ENCODE assay signal across 1 cellular context in the genomic region with DNA sequence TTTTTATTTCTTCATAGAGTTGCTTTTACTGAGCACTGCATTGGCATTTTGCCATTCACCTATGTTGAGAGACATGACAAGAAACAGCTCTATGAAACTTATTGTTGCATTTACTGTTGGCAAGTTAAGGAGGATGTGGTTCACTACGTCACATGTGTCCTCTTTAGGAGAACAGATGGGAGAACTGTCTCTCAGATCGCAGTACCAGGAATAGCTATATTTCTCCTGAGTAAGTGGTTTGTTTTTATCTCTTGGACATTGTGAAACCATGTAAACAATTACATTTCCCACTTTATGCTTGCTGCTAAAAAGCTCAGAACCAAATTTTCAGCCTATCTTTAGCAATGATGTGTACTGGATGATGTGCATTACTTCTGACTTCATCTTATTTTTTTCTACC.
TF ChIP-seq lines count a peak whose summit lies in the region.

No MANE protein-coding gene starts in this region.

TF ChIP-seq in HepG2, 621 proteins besides CTCF, POLR2A, EP300 and RAD21:
- TF ChIP-seq, protein P1, sequence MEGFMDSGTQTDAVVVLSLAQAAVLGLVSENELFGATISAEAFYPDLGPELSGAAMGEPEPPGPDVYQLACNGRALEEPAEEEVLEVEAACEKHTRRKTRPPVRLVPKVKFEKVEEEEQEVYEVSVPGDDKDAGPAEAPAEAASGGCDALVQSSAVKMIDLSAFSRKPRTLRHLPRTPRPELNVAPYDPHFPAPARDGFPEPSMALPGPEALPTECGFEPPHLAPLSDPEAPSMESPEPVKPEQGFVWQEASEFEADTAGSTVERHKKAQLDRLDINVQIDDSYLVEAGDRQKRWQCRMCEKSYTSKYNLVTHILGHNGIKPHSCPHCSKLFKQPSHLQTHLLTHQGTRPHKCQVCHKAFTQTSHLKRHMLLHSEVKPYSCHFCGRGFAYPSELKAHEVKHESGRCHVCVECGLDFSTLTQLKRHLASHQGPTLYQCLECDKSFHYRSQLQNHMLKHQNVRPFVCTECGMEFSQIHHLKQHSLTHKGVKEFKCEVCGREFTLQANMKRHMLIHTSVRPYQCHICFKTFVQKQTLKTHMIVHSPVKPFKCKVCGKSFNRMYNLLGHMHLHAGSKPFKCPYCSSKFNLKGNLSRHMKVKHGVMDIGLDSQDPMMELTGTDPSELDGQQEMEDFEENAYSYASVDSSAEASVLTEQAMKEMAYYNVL (CRISPR knock-in tag; IDR thresholded peaks at IDR 0.05; ENCODE audit: borderline replicate concordance), result no peak
- no peak for TF ChIP-seq ZNF496 (CRISPR knock-in tag; IDR thresholded peaks at IDR 0.05; ENCODE audit: insufficient replicate concordance)
- TF ChIP-seq ELF4 (CRISPR knock-in tag; IDR thresholded peaks at IDR 0.05; ENCODE audit: borderline replicate concordance), result no peak
- TF ChIP-seq, protein P2, sequence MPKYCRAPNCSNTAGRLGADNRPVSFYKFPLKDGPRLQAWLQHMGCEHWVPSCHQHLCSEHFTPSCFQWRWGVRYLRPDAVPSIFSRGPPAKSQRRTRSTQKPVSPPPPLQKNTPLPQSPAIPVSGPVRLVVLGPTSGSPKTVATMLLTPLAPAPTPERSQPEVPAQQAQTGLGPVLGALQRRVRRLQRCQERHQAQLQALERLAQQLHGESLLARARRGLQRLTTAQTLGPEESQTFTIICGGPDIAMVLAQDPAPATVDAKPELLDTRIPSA (CRISPR knock-in tag; IDR thresholded peaks at IDR 0.05; ENCODE audit: borderline replicate concordance), result no peak
- TF ChIP-seq MBNL3 (CRISPR knock-in tag; conservative IDR thresholded peaks at IDR 0.05), result no peak
- TF ChIP-seq YEATS4 (CRISPR knock-in tag; IDR thresholded peaks at IDR 0.05; ENCODE audit: borderline replicate concordance), result no peak
- TF ChIP-seq, protein P3, sequence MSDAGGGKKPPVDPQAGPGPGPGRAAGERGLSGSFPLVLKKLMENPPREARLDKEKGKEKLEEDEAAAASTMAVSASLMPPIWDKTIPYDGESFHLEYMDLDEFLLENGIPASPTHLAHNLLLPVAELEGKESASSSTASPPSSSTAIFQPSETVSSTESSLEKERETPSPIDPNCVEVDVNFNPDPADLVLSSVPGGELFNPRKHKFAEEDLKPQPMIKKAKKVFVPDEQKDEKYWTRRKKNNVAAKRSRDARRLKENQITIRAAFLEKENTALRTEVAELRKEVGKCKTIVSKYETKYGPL (CRISPR knock-in tag; IDR thresholded peaks at IDR 0.05), result no peak
- TF ChIP-seq, protein P4, sequence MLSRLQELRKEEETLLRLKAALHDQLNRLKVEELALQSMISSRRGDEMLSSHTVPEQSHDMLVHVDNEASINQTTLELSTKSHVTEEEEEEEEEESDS (CRISPR knock-in tag; IDR thresholded peaks at IDR 0.05; ENCODE audit: borderline replicate concordance), result no peak
- TF ChIP-seq, protein P5, sequence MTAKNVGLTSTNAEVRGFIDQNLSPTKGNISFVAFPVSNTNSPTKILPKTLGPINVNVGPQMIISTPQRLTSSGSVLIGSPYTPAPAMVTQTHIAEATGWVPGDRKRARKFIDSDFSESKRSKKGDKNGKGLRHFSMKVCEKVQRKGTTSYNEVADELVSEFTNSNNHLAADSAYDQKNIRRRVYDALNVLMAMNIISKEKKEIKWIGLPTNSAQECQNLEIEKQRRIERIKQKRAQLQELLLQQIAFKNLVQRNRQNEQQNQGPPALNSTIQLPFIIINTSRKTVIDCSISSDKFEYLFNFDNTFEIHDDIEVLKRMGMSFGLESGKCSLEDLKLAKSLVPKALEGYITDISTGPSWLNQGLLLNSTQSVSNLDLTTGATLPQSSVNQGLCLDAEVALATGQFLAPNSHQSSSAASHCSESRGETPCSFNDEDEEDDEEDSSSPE (CRISPR knock-in tag; IDR thresholded peaks at IDR 0.05), result no peak
- TF ChIP-seq, protein P6, sequence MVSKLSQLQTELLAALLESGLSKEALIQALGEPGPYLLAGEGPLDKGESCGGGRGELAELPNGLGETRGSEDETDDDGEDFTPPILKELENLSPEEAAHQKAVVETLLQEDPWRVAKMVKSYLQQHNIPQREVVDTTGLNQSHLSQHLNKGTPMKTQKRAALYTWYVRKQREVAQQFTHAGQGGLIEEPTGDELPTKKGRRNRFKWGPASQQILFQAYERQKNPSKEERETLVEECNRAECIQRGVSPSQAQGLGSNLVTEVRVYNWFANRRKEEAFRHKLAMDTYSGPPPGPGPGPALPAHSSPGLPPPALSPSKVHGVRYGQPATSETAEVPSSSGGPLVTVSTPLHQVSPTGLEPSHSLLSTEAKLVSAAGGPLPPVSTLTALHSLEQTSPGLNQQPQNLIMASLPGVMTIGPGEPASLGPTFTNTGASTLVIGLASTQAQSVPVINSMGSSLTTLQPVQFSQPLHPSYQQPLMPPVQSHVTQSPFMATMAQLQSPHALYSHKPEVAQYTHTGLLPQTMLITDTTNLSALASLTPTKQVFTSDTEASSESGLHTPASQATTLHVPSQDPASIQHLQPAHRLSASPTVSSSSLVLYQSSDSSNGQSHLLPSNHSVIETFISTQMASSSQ (IDR thresholded peaks at IDR 0.05; ENCODE audit: low read depth), result no peak
- TF ChIP-seq, protein P6 (CRISPR knock-in tag; IDR thresholded peaks at IDR 0.05; ENCODE audit: borderline replicate concordance), result no peak
- no peak for TF ChIP-seq GTF3A (CRISPR knock-in tag; conservative IDR thresholded peaks at IDR 0.05)
- TF ChIP-seq GFI1 (CRISPR knock-in tag; IDR thresholded peaks at IDR 0.05; ENCODE audit: borderline replicate concordance), result no peak
